In genomic region chr19:6457958-6458694, GRCh38 we compare ENCODE assay signal across 10 cellular contexts. TPM values are rescaled to one million over a fixed set of nuclear protein-coding genes. Genes with fewer than 3 reads are reported as not detected.
DNase-seq lines count a peak whose midpoint lies in the region; FAIRE-seq and TF ChIP-seq lines count a peak whose summit lies in the region.
"Had no signal": no experiment of that assay in that cellular context is flagged by ENCODE, and none has a peak within 500 bp of the region (broad histone marks: within the 10 kb centered on the region; RNA-seq: fewer than 3 reads in every experiment).

No MANE protein-coding gene starts in this region.

- peak overlapping the region; percentile 71 for H2BK5ac ChIP-seq in neuronal stem cell (ENCODE audit: low read length)

- H2BK12ac ChIP-seq in neuronal stem cell (ENCODE audit: low read length) = no peak overlapping the region

- FAIRE-seq in HTR-8/SVneo (lab: Jason Lieb, UNC) = peak; percentile 16
- FAIRE-seq: endometrium had no signal

- peak overlapping the region; percentile 94 for H3K4me2 ChIP-seq in neuronal stem cell (ENCODE audit: insufficient read depth, low read length, poor library complexity, severe bottlenecking)

- peaks cover 12 to 22% of the 10 kb centered on the region in 2 donors for H3K9me3 ChIP-seq in neuronal stem cell (replicated peaks in 1 of 2; ENCODE audit: control insufficient read depth in 2 of 2, insufficient read depth in 1 of 2, low read depth in 1 of 2, low read length in 2 of 2)

- no peak overlapping the region for H3K27ac ChIP-seq in neuronal stem cell (replicated peaks; ENCODE audit: low read length)
- H3K27ac ChIP-seq in brain microvascular endothelial cell = no peak overlapping the region

- no peak overlapping the region for H2BK15ac ChIP-seq in neuronal stem cell (ENCODE audit: low read length)

- no peak overlapping the region for H2AFZ ChIP-seq in neuronal stem cell (ENCODE audit: low read length)

- in situ Hi-C loops in brain microvascular endothelial cell (cut with HindIII; ENCODE audit: low pct_ligation_motif_present, low sequenced_read_pairs) = no loop called here

- H3K4me3 ChIP-seq in neuronal stem cell (ENCODE audit: low read length in 2 of 2) = peak overlapping the region in 1 of 2 donors; percentile 51
- H3K4me3 ChIP-seq in brain microvascular endothelial cell (ENCODE audit: low read depth, low read length) = no peak overlapping the region

- H2BK120ac ChIP-seq in neuronal stem cell (ENCODE audit: low read depth, low read length) = no peak overlapping the region

- no peak for TF ChIP-seq CTCF in brain microvascular endothelial cell (IDR thresholded peaks at IDR 0.05; ENCODE audit: low read depth, low read length, missing control alignments)

- H3K4ac ChIP-seq in neuronal stem cell (ENCODE audit: low read length) = no peak overlapping the region

- DNase-seq in Daoy (ENCODE audit: low read depth) (peak; percentile 38), HTR-8/SVneo (ENCODE audit: insufficient read length, low spot score) (no peak), cerebellar cortex (ENCODE audit: low spot score) (peak; percentile 12), neuronal stem cell (ENCODE audit: low spot score) (no peak), brain microvascular endothelial cell (no peak), AG08395 (ENCODE audit: low spot score) (no peak), DMS153 (lab: John Stamatoyannopoulos, UW) (no peak)
- DNase-seq in activated effector memory CD4-positive, alpha-beta T cell treated with Interleukin-2 at 50 U/mL for 16 hours = no peak

- WGBS in neuronal stem cell (ENCODE audit: extremely low coverage in 2 of 2, insufficient read length in 2 of 2, insufficient replicate concordance in 1 of 2), 2 donors = no CpG with 5 or more reads among the region's 17 CpGs

- no peak overlapping the region for H2AK5ac ChIP-seq in neuronal stem cell (ENCODE audit: low read depth, low read length)

- no peak overlapping the region for H3K18ac ChIP-seq in neuronal stem cell (ENCODE audit: low read length)

- H3K27me3 ChIP-seq in neuronal stem cell (ENCODE audit: control insufficient read depth in 3 of 3, insufficient read depth in 3 of 3, low read depth in 1 of 3, low read length in 3 of 3) (peaks cover 0 to 11% (median 7%) of the 10 kb centered on the region in 3 experiments), brain microvascular endothelial cell (replicated peaks) (no peaks in the 10 kb centered on the region)

- H4K91ac ChIP-seq in neuronal stem cell (ENCODE audit: low read depth, low read length, poor library complexity) = no peak overlapping the region

- no peak overlapping the region for H3K23ac ChIP-seq in neuronal stem cell (ENCODE audit: low read depth, low read length, poor library complexity)

- H3K36me3 ChIP-seq in neuronal stem cell (replicated peaks in 1 of 2; ENCODE audit: control insufficient read depth in 2 of 2, insufficient read depth in 2 of 2, low read length in 2 of 2) (peaks cover 13 to 37% of the 10 kb centered on the region in 2 donors), brain microvascular endothelial cell (replicated peaks) (peaks cover 9% of the 10 kb centered on the region)

- no peak overlapping the region for H4K8ac ChIP-seq in neuronal stem cell (ENCODE audit: low read depth, low read length)

- no peak overlapping the region for H3K9ac ChIP-seq in neuronal stem cell (ENCODE audit: low read depth, low read length, poor library complexity)

- H3K4me1 ChIP-seq in neuronal stem cell (ENCODE audit: control insufficient read depth in 2 of 2, insufficient read depth in 1 of 2, low read depth in 1 of 2, low read length in 2 of 2) = peaks cover 5% of the 10 kb centered on the region in 2 donors

- H3K79me1 ChIP-seq in neuronal stem cell (ENCODE audit: low read depth, low read length) = peaks cover 6% of the 10 kb centered on the region

- H3K14ac ChIP-seq in neuronal stem cell (ENCODE audit: low read length) = no peak overlapping the region

RNA-seq across cellular contexts. Expression of gene SLC25A23, which starts 1.5 kb away (rescaled TPM):
- 18.1 and 23.1 TPM in 2 replicates for total RNA-seq in Daoy (2014; rRNA removed; shearing (Covaris generic))
- 52.7 TPM for polyA plus RNA-seq in neuronal stem cell (2013, experiment 1 of 2)
- polyA plus RNA-seq in neuronal stem cell (2013, experiment 2 of 2) = 51.9 TPM

RNA-seq across cellular contexts. Expression of gene CRB3, which starts 5.9 kb away (rescaled TPM):
- total RNA-seq in Daoy (2014; rRNA removed; shearing (Covaris generic)) = not detected in 2 replicates
- 0.04 TPM for polyA plus RNA-seq in neuronal stem cell (2013, experiment 1 of 2)
- polyA plus RNA-seq in neuronal stem cell (2013, experiment 2 of 2) = 0.10 TPM
- total RNA-seq: HT1080 had no signal

RNA-seq across cellular contexts. Expression of gene DENND1C, which starts 23.5 kb away (rescaled TPM):
- total RNA-seq in Daoy (2014; rRNA removed; shearing (Covaris generic)) = not detected in 2 replicates
- 0.61 TPM for polyA plus RNA-seq in neuronal stem cell (2013, experiment 1 of 2)
- polyA plus RNA-seq in neuronal stem cell (2013, experiment 2 of 2) = 0.60 TPM

RNA-seq across cellular contexts. Expression of gene SLC25A41, which starts 24.6 kb away (rescaled TPM):
- total RNA-seq in Daoy (2014; rRNA removed; shearing (Covaris generic)) = not detected in 2 replicates
- 0.42 TPM for polyA plus RNA-seq in neuronal stem cell (2013, experiment 1 of 2)
- 0.47 TPM for polyA plus RNA-seq in neuronal stem cell (2013, experiment 2 of 2)

RNA-seq across cellular contexts. Expression of gene KHSRP, which starts 33.5 kb away (rescaled TPM):
- 76.0 and 84.9 TPM in 2 replicates for total RNA-seq in Daoy (2014; rRNA removed; shearing (Covaris generic))
- polyA plus RNA-seq in neuronal stem cell (2013, experiment 1 of 2) = 303 TPM
- polyA plus RNA-seq in neuronal stem cell (2013, experiment 2 of 2) = 310 TPM

Comparison
In these comparisons a context has a peak if more than half of its experiments do, and no peak if none do; other contexts are left out.
1. DNase-seq: peak in Daoy (single experiment) and cerebellar cortex (single experiment); none in HTR-8/SVneo (single experiment), neuronal stem cell (single experiment), brain microvascular endothelial cell (single experiment), AG08395 (single experiment), DMS153 (single experiment) and activated effector memory CD4-positive, alpha-beta T cell treated with Interleukin-2 at 50 U/mL for 16 hours (single experiment).